In the genomic region with DNA sequence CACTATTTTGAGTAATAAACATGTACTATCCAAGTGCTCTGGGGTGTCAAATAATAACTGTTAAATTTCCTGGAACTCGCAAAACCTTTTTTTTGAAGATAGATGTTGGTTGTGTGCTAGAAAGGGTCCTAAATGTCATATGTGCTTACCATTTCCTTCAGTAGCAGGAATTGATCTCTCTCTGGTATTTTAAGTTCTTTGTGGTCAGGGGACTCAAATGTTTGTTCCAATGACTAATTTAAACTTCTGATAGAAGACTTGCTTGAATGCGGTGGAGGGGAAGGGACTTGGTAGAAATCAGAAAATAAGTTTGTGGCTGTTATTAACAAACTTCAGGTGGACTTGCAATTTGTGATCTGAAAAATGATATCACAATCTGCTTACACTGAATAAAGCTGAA, we compare ENCODE assay signal across 15 cellular contexts. TPM values are rescaled to one million over a fixed set of nuclear protein-coding genes. Genes with fewer than 3 reads are reported as not detected.
A peak's percentile ranks its signal among the peaks of the same experiment; 100 is the strongest.
DNase-seq lines count a peak whose midpoint lies in the region; ATAC-seq and TF ChIP-seq lines count a peak whose summit lies in the region.
"Had no signal": no experiment of that assay in that cellular context is flagged by ENCODE, and none has a peak within 500 bp of the region (broad histone marks: within the 10 kb centered on the region; RNA-seq: fewer than 3 reads in every experiment).

No MANE protein-coding gene starts in this region.

- peak overlapping the region in 9 of 10 donors; percentile 1 to 70 (median 36) for H3K27ac ChIP-seq in heart right ventricle
- peak overlapping the region; percentile 42; the same call in 1 of the 2 replicates for H3K27ac ChIP-seq in SK-N-MC
- H3K27ac ChIP-seq: ascending aorta, suprapubic skin had no signal

- no peaks in the 10 kb centered on the region for H3K9me3 Mint-ChIP-seq in glutamatergic neuron (ENCODE audit: unreplicated experiment)
- H3K9me3 Mint-ChIP-seq in stimulated activated naive CD8-positive, alpha-beta T cell treated with anti-CD3 and anti-CD28 coated beads, Interleukin-15, amount 100 ng/mL, for 72 hours: no peaks in the 10 kb centered on the region

- H3K9me3 ChIP-seq in heart right ventricle: no peaks in the 10 kb centered on the region
- no peaks in the 10 kb centered on the region for H3K9me3 ChIP-seq in SK-N-MC (ENCODE audit: low read depth, low read length)
- H3K9me3 ChIP-seq: ascending aorta, suprapubic skin had no signal

- TF ChIP-seq CTCF in heart right ventricle (IDR thresholded peaks at IDR 0.05) (no peak), glutamatergic neuron (IDR thresholded peaks at IDR 0.05; ENCODE audit: partially characterized antibody, unreplicated experiment) (no peak)

- intact Hi-C loops in heart right ventricle (cut with DNase I): no loop called here
- intact Hi-C loops in left cardiac atrium (cut with DNase I): no loop called here

- no peaks in the 10 kb centered on the region for H3K36me3 Mint-ChIP-seq in glutamatergic neuron (ENCODE audit: unreplicated experiment)

- H3K4me3 ChIP-seq in heart right ventricle: no peak overlapping the region
- H3K4me3 ChIP-seq in SK-N-MC: no peak overlapping the region
- H3K4me3 ChIP-seq: ascending aorta, lung, suprapubic skin had no signal

- H3K9ac ChIP-seq in SK-N-MC (ENCODE audit: insufficient read length): no peak overlapping the region

- H3K36me3 ChIP-seq in heart right ventricle (peaks cover 0 to 47% (median 0%) of the 10 kb centered on the region in 9 donors), SK-N-MC (ENCODE audit: insufficient read depth, low read length) (no peaks in the 10 kb centered on the region; the same call in 1 of the 2 replicates)

- ATAC-seq in heart right ventricle: no peak
- no peak for ATAC-seq in left cardiac atrium
- peak; percentile 67 for ATAC-seq in stimulated activated naive CD8-positive, alpha-beta T cell treated with anti-CD3 and anti-CD28 coated beads, Interleukin-15, amount 100 ng/mL, for 72 hours

- no peaks in the 10 kb centered on the region for H3K27me3 Mint-ChIP-seq in glutamatergic neuron (ENCODE audit: unreplicated experiment)
- H3K27me3 Mint-ChIP-seq in stimulated activated naive CD8-positive, alpha-beta T cell treated with anti-CD3 and anti-CD28 coated beads, Interleukin-15, amount 100 ng/mL, for 72 hours: no peaks in the 10 kb centered on the region

- WGBS in heart right ventricle, 2 donors: 75 to 85% methylated on average over 2 of the region's 2 CpGs

- no peaks in the 10 kb centered on the region for H3K27me3 ChIP-seq in heart right ventricle
- H3K27me3 ChIP-seq: ascending aorta, suprapubic skin had no signal

- H3K4me3 Mint-ChIP-seq in glutamatergic neuron (ENCODE audit: unreplicated experiment): no peak overlapping the region
- H3K4me3 Mint-ChIP-seq in stimulated activated naive CD8-positive, alpha-beta T cell treated with anti-CD3 and anti-CD28 coated beads, Interleukin-15, amount 100 ng/mL, for 72 hours: peak overlapping the region; percentile 23 to 67

- H3K27ac Mint-ChIP-seq in glutamatergic neuron (ENCODE audit: unreplicated experiment): peak overlapping the region; percentile 13
- peak overlapping the region; percentile 19 to 64 for H3K27ac Mint-ChIP-seq in stimulated activated naive CD8-positive, alpha-beta T cell treated with anti-CD3 and anti-CD28 coated beads, Interleukin-15, amount 100 ng/mL, for 72 hours

- DNase-seq in heart right ventricle (no peak), left cardiac atrium (no peak), SK-N-MC (ENCODE audit: low read depth, low spot score) (no peak), glutamatergic neuron (no peak), NCI-H2029 treated with DMSO at 0.1 percent for 48 hours (lab: John Stamatoyannopoulos, UW) (no peak), NCI-H524 treated with DMSO at 0.1 percent for 48 hours (lab: John Stamatoyannopoulos, UW) (no peak), activated gamma-delta T cell treated with Interleukin-2 at 50 U/mL for 16 hours (no peak)
- DNase-seq in stimulated activated naive CD8-positive, alpha-beta T cell treated with anti-CD3 and anti-CD28 coated beads, Interleukin-15, amount 100 ng/mL, for 72 hours: no peak
- DNase-seq: activated CD4-positive, alpha-beta T cell treated with anti-CD3 and anti-CD28 coated beads for 48 hours; Calu3; NCI-H446; SHP77 treated with DMSO at 0.1 percent for 48 hours had no signal

- peaks cover 2% of the 10 kb centered on the region for H3K4me1 Mint-ChIP-seq in glutamatergic neuron (ENCODE audit: low read depth, unreplicated experiment)
- peaks cover 43% of the 10 kb centered on the region for H3K4me1 Mint-ChIP-seq in stimulated activated naive CD8-positive, alpha-beta T cell treated with anti-CD3 and anti-CD28 coated beads, Interleukin-15, amount 100 ng/mL, for 72 hours

- peaks cover 0 to 57% (median 31%) of the 10 kb centered on the region in 9 donors for H3K4me1 ChIP-seq in heart right ventricle
- H3K4me1 ChIP-seq: ascending aorta had no signal

RNA-seq across cellular contexts. Expression of gene ARIH2, which starts 26.8 kb away (rescaled TPM):
- 100 to 1,000 TPM in 9 of 10 donors, 10 to 100 TPM in 1; 84.0 to 177 (median 147) TPM for total RNA-seq in heart right ventricle
- 100 to 1,000 TPM in 1 of 2 donors, 10 to 100 TPM in 1; 41.9 to 104 TPM for polyA plus RNA-seq in heart right ventricle
- total RNA-seq in left cardiac atrium: 100 to 1,000 TPM in 1 of 2 donors, 10 to 100 TPM in 1; 88.0 to 104 TPM
- total RNA-seq in glutamatergic neuron (ENCODE audit: unreplicated experiment): 74.6 TPM

RNA-seq across cellular contexts. Expression of gene P4HTM, which starts 44.6 kb away (rescaled TPM):
- total RNA-seq in heart right ventricle (10 to 100 TPM; 23.8 to 41.7 (median 30.8) TPM), left cardiac atrium (10 to 100 TPM; 32.8 to 33.9 TPM), glutamatergic neuron (ENCODE audit: unreplicated experiment) (18.4 TPM)
- polyA plus RNA-seq in heart right ventricle: 10 to 100 TPM; 25.8 to 30.9 TPM

RNA-seq across cellular contexts. Expression of gene SLC25A20, which starts 46.8 kb away (rescaled TPM):
- total RNA-seq in heart right ventricle: 100 to 1,000 TPM in 1 of 10 donors, 10 to 100 TPM in 9; 42.5 to 129 (median 82.6) TPM
- 10 to 100 TPM; 36.7 to 45.7 TPM for polyA plus RNA-seq in heart right ventricle
- 10 to 100 TPM; 53.4 to 55.6 TPM for total RNA-seq in left cardiac atrium
- 24.3 TPM for total RNA-seq in glutamatergic neuron (ENCODE audit: unreplicated experiment)
